Comparison of ENCODE assay signal across 10 cellular contexts in the genomic region with DNA sequence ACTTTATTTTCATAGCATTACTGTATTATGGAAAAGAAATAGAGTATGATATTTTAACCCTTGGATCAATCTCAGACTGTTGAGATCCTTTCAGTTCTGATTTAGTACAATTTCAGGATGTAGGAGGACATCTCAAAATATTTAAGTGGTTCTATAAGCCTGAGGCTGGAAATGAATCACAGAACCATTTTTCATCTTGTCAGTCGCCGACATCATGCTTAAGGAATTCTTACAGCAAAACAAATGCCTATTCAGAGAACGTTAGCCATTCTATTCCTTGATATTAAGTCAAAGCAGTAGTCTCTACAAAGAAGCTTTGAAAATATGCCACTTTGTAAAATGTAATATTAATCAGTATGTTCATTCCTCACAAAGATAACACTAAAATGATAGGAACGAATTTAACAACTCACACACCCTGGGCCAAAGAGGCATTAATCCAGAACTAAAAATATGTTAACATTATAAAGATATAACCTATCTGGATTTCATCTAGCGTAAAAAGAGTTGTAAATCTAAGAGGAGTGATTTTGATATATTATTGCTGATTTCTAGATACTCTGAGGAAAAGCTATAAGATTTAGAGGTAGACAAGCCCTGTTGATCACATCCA.
DNase-seq lines count a peak whose midpoint lies in the region; FAIRE-seq and TF ChIP-seq lines count a peak whose summit lies in the region.
"Had no signal": no experiment of that assay in that cellular context is flagged by ENCODE, and none has a peak within 500 bp of the region (broad histone marks: within the 10 kb centered on the region; RNA-seq: fewer than 3 reads in every experiment).

No MANE protein-coding gene starts in this region.

- no peak overlapping the region for H3K4me3 ChIP-seq in SJSA1
- no peak overlapping the region for H3K4me3 ChIP-seq in fibroblast of pulmonary artery (replicated peaks; ENCODE audit: low read depth, low read length)
- no peak overlapping the region for H3K4me3 ChIP-seq in retinal pigment epithelial cell (ENCODE audit: low read length)
- no peak overlapping the region for H3K4me3 ChIP-seq in small intestine (ENCODE audit: low read depth in 1 of 2, low read length in 2 of 2)

- FAIRE-seq in small intestine (lab: Jason Lieb, UNC), result no peak

- H3K36me3 ChIP-seq in SJSA1 (no peaks in the 10 kb centered on the region), small intestine (ENCODE audit: control insufficient read depth in 2 of 2, insufficient read depth in 2 of 2, low read length in 2 of 2) (no peaks in the 10 kb centered on the region)

- H3K9me3 ChIP-seq in SJSA1 (replicated peaks) (no peaks in the 10 kb centered on the region), small intestine (ENCODE audit: control insufficient read depth, low read depth) (no peaks in the 10 kb centered on the region)

- DNase-seq in GM03348 (ENCODE audit: low spot score) (peak; percentile 42), SJSA1 (ENCODE audit: low read depth in 1 of 2, low spot score in 2 of 2) (peak in 1 of 2 experiments; percentile 45), fibroblast of pulmonary artery (ENCODE audit: low read depth) (peak; percentile 91), retinal pigment epithelial cell (ENCODE audit: low read depth) (peak; percentile 72), HuH-7 (ENCODE audit: low spot score) (no peak), small intestine (no peak), G401 (ENCODE audit: low spot score) (no peak), amygdala (lab: John Stamatoyannopoulos, UW) (no peak)
- DNase-seq: activated CD4-positive, alpha-beta T cell treated with anti-CD3 and anti-CD28 coated beads for 4 hours had no signal

- peak overlapping the region; percentile 70 for H3K27ac ChIP-seq in SJSA1
- H3K27ac ChIP-seq in small intestine (ENCODE audit: low read depth in 1 of 2, low read length in 1 of 2), result no peak overlapping the region
- H3K27ac ChIP-seq: HL-60 had no signal

- in situ Hi-C loops in G401 (cut with HindIII; ENCODE audit: low sequenced_read_pairs), result no loop called here

- H3K27me3 ChIP-seq in SJSA1 (replicated peaks) (no peaks in the 10 kb centered on the region), small intestine (ENCODE audit: control insufficient read depth in 2 of 2, insufficient read depth in 2 of 2, low read length in 2 of 2) (no peaks in the 10 kb centered on the region)

- no peak for TF ChIP-seq CTCF in fibroblast of pulmonary artery (IDR thresholded peaks at IDR 0.05; ENCODE audit: low read length, missing control alignments)
- TF ChIP-seq CTCF in retinal pigment epithelial cell (conservative IDR thresholded peaks at IDR 0.05; ENCODE audit: low read depth, low read length), result no peak

- H3K4me1 ChIP-seq in SJSA1 (replicated peaks), result peaks cover 25% of the 10 kb centered on the region
- H3K4me1 ChIP-seq in small intestine (ENCODE audit: control insufficient read depth in 2 of 2, insufficient read depth in 1 of 2, low read depth in 1 of 2, low read length in 1 of 2), result no peaks in the 10 kb centered on the region

- WGBS in small intestine, 3 donors, result 60 to 75% (median 74%) methylated on average over 5 of the region's 5 CpGs

Comparison
In these comparisons a context has a peak if more than half of its experiments do, and no peak if none do; other contexts are left out.
1. DNase-seq: peak in GM03348 (single experiment), fibroblast of pulmonary artery (single experiment) and retinal pigment epithelial cell (single experiment); none in HuH-7 (single experiment), small intestine (single experiment), G401 (single experiment) and amygdala (0 of 56).